ENCODE assay signal across 10 cellular contexts in the genomic region with DNA sequence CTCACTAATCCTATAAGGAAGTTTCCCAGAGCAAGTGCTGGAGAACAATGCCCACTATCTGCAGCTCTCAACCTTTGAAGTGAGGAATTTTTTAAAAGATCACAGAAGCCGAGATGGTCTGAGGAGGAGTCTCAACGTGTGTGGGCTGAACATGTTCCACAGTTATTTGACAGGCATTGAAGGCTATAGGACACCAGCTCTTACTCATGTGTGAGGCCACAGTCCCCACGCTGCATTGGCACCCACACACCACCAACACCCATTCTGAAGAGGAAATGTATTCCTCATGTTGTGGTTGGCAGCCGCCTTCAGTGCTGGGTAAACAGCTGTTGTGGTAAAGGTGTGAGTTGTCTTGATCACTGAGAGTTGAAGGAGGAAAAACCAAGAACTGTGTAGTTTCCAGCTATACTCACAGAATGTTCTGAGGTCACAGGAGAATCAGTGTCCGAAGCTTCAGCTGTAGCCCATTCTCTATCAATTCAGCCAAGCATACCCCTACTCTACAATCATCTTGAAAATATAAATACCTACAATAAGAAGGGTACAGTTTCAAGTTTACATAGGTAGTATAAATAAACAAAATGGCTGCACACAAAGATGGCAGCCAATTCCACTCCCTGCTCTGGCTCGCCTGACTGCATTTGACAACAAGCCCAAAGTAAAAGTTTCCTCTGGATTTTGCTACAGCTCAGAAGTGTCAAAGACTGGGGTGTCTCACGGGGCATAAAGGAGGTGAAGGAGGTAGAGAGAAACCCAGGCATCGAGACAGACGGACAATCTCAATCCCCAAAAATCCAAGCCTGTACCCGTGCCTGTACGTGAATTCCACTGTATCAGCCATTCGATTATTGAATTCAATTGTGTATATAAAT. TPM values are rescaled to one million over a fixed set of nuclear protein-coding genes. Genes with fewer than 3 reads are reported as not detected.
DNase-seq lines count a peak whose midpoint lies in the region; ATAC-seq and TF ChIP-seq lines count a peak whose summit lies in the region.
"Had no signal": no experiment of that assay in that cellular context is flagged by ENCODE, and none has a peak within 500 bp of the region (broad histone marks: within the 10 kb centered on the region; RNA-seq: fewer than 3 reads in every experiment).

No MANE protein-coding gene starts in this region.

- H3K4me3 Mint-ChIP-seq in activated T-helper 17 cell treated with anti-CD3 and anti-CD28 coated beads, Interleukin-2, amount 50 U/mL, for 72 hours, result no peak overlapping the region
- no peak overlapping the region for H3K4me3 Mint-ChIP-seq in osteocyte (ENCODE audit: unreplicated experiment)

- H3K4ac ChIP-seq in IMR-90 (ENCODE audit: low read depth, low read length), result no peak overlapping the region

- no peak overlapping the region for H3K9ac ChIP-seq in IMR-90 (ENCODE audit: low read depth, low read length)

- H3K27ac Mint-ChIP-seq in activated T-helper 17 cell treated with anti-CD3 and anti-CD28 coated beads, Interleukin-2, amount 50 U/mL, for 72 hours, result no peak overlapping the region
- peak overlapping the region; percentile 58 for H3K27ac Mint-ChIP-seq in osteocyte (ENCODE audit: unreplicated experiment)

- no peaks in the 10 kb centered on the region for H3K27me3 Mint-ChIP-seq in activated T-helper 17 cell treated with anti-CD3 and anti-CD28 coated beads, Interleukin-2, amount 50 U/mL, for 72 hours
- H3K27me3 Mint-ChIP-seq in osteocyte (ENCODE audit: unreplicated experiment), result no peaks in the 10 kb centered on the region

- no peaks in the 10 kb centered on the region for H3K36me3 Mint-ChIP-seq in activated T-helper 17 cell treated with anti-CD3 and anti-CD28 coated beads, Interleukin-2, amount 50 U/mL, for 72 hours (ENCODE audit: low read depth)
- H3K36me3 Mint-ChIP-seq in osteocyte (ENCODE audit: unreplicated experiment), result no peaks in the 10 kb centered on the region

- no peak overlapping the region for H4K91ac ChIP-seq in IMR-90 (ENCODE audit: insufficient read depth, low read depth, low read length)

- H2BK5ac ChIP-seq in IMR-90 (ENCODE audit: low read depth, low read length, poor library complexity, severe bottlenecking), result no peak overlapping the region

- H2AK9ac ChIP-seq in IMR-90 (replicated peaks; ENCODE audit: low read depth, low read length, poor library complexity), result no peak overlapping the region

- peaks cover 3% of the 10 kb centered on the region; the same call in 1 of the 2 replicates for H3K9me1 ChIP-seq in IMR-90 (ENCODE audit: insufficient read depth, low read length)

- TF ChIP-seq POLR2A in IMR-90 (IDR thresholded peaks at IDR 0.05; ENCODE audit: low read depth, low read length), result no peak

- no peaks in the 10 kb centered on the region for H3K9me3 ChIP-seq in right atrium auricular region
- no peaks in the 10 kb centered on the region for H3K9me3 ChIP-seq in IMR-90 (ENCODE audit: control insufficient read depth, insufficient read depth, low read length)
- H3K9me3 ChIP-seq in BE2C, result no peaks in the 10 kb centered on the region
- H3K9me3 ChIP-seq: A549, neutrophil had no signal

- CTCF ChIA-PET in IMR-90 (lab: Yijun Ruan, JAX), result no interaction called here

- TF ChIP-seq CTCF in right atrium auricular region (IDR thresholded peaks at IDR 0.05), result no peak
- TF ChIP-seq CTCF in IMR-90 (conservative IDR thresholded peaks at IDR 0.05; ENCODE audit: low read depth, low read length), result no peak
- TF ChIP-seq CTCF in osteocyte (IDR thresholded peaks at IDR 0.05), result no peak
- TF ChIP-seq CTCF in BE2C (IDR thresholded peaks at IDR 0.05; ENCODE audit: low read depth, low read length), result no peak

- no peak overlapping the region for H3K18ac ChIP-seq in IMR-90 (ENCODE audit: low read depth, low read length)

- H2BK15ac ChIP-seq in IMR-90 (ENCODE audit: low read depth, low read length), result no peak overlapping the region

- H3K14ac ChIP-seq in IMR-90 (replicated peaks; ENCODE audit: low read depth, low read length), result no peak overlapping the region

- H3K9me3 Mint-ChIP-seq in activated T-helper 17 cell treated with anti-CD3 and anti-CD28 coated beads, Interleukin-2, amount 50 U/mL, for 72 hours, result peaks cover 5% of the 10 kb centered on the region
- no peaks in the 10 kb centered on the region for H3K9me3 Mint-ChIP-seq in osteocyte (ENCODE audit: unreplicated experiment)

- TF ChIP-seq RAD21 in IMR-90 (IDR thresholded peaks at IDR 0.05; ENCODE audit: low read length), result no peak

- no peak overlapping the region for H4K8ac ChIP-seq in IMR-90 (ENCODE audit: low read depth in 2 of 2, low read length in 2 of 2)

- POLR2A ChIA-PET in IMR-90 (lab: Charles Lee; ENCODE audit: unreplicated experiment), result no interaction called here

- peak overlapping the region; percentile 54 for H2AFZ ChIP-seq in IMR-90 (replicated peaks; ENCODE audit: low read length, poor library complexity)

- H3K36me3 ChIP-seq in right atrium auricular region (no peaks in the 10 kb centered on the region), IMR-90 (ENCODE audit: control insufficient read depth, insufficient read depth, low read length) (no peaks in the 10 kb centered on the region), BE2C (no peaks in the 10 kb centered on the region)
- H3K36me3 ChIP-seq: neutrophil had no signal

- H3K79me1 ChIP-seq in IMR-90 (ENCODE audit: low read depth in 1 of 2, low read length in 2 of 2), result no peaks in the 10 kb centered on the region

- WGBS in IMR-90 (ENCODE audit: extremely low coverage in 2 of 2, insufficient read length in 1 of 2), 2 experiments, result 20% methylated on average over 1 of the region's 12 CpGs; no CpG with 5 or more reads in 1 of the 2 experiments

- no peak overlapping the region for H2BK120ac ChIP-seq in IMR-90 (ENCODE audit: low read depth, low read length)

- peak; percentile 26 for ATAC-seq in Right ventricle myocardium superior (ENCODE audit: poor library complexity)
- ATAC-seq in IMR-90 (ENCODE audit: low read depth), result no peak
- ATAC-seq in activated T-helper 17 cell treated with anti-CD3 and anti-CD28 coated beads, Interleukin-2, amount 50 U/mL, for 72 hours (replicated peaks), result peak; percentile 94
- ATAC-seq: A549 had no signal

- intact Hi-C loops in Right ventricle myocardium superior (cut with DNase I) (no loop called here), IMR-90 (cut with micrococcal nuclease) (loop anchor here (10.0 kb wide), 1 partner anchor 61 kb away; no protein-coding TSS in a partner anchor)

- H4K20me1 ChIP-seq in IMR-90 (ENCODE audit: insufficient read depth, low read length), result no peaks in the 10 kb centered on the region

- H2AK5ac ChIP-seq in IMR-90 (ENCODE audit: low read depth, low read length), result no peak overlapping the region

- in situ Hi-C loops in IMR-90 (cut with MboI; ENCODE audit: low sequenced_read_pairs), result no loop called here

- no peak overlapping the region for H4K5ac ChIP-seq in IMR-90 (ENCODE audit: low read depth, low read length)

- H3K27me3 ChIP-seq in right atrium auricular region (no peaks in the 10 kb centered on the region), IMR-90 (ENCODE audit: control insufficient read depth, insufficient read depth, low read length) (no peaks in the 10 kb centered on the region), BE2C (no peaks in the 10 kb centered on the region)
- H3K27me3 ChIP-seq: neutrophil had no signal

- H2BK20ac ChIP-seq in IMR-90 (ENCODE audit: low read depth, low read length), result no peak overlapping the region

- dilution Hi-C loops in IMR-90 (cut with HindIII; ENCODE audit: low sequenced_read_pairs, unreplicated experiment), result no loop called here

- H3K27ac ChIP-seq in right atrium auricular region, result no peak overlapping the region
- H3K27ac ChIP-seq in IMR-90 (ENCODE audit: insufficient read depth, low read length), result no peak overlapping the region
- H3K27ac ChIP-seq: A549, neutrophil had no signal

- no TSS peak for BruUV-seq in IMR-90 (replicated peaks; lab: Mats Ljungman, UMichigan)

- H3K4me1 ChIP-seq in right atrium auricular region (no peaks in the 10 kb centered on the region), IMR-90 (ENCODE audit: control insufficient read depth, insufficient read depth, low read length) (no peaks in the 10 kb centered on the region), BE2C (no peaks in the 10 kb centered on the region)
- H3K4me1 ChIP-seq: A549 had no signal

- H3K23ac ChIP-seq in IMR-90 (ENCODE audit: low read depth, low read length), result no peak overlapping the region

- H3K4me1 Mint-ChIP-seq in activated T-helper 17 cell treated with anti-CD3 and anti-CD28 coated beads, Interleukin-2, amount 50 U/mL, for 72 hours, result peaks cover 37% of the 10 kb centered on the region
- H3K4me1 Mint-ChIP-seq in osteocyte (ENCODE audit: unreplicated experiment), result peaks cover 12% of the 10 kb centered on the region

- H3K4me3 ChIP-seq in right atrium auricular region (no peak overlapping the region), IMR-90 (ENCODE audit: insufficient read depth, low read depth, low read length) (no peak overlapping the region), BE2C (ENCODE audit: low read depth, low read length) (no peak overlapping the region)
- H3K4me3 ChIP-seq: A549 had no signal

- no peak for DNase-seq in Right ventricle myocardium superior
- no peak for DNase-seq in right atrium auricular region (ENCODE audit: low spot score)
- no peak for DNase-seq in IMR-90
- no peak for DNase-seq in osteocyte (ENCODE audit: extremely low spot score, unreplicated experiment)
- DNase-seq in BE2C, result no peak
- DNase-seq in kidney glomerular epithelial cell (lab: John Stamatoyannopoulos, UW), result no peak
- no peak for DNase-seq in RKO (ENCODE audit: low spot score)

- no peak overlapping the region for H3K4me2 ChIP-seq in IMR-90 (ENCODE audit: low read depth, low read length)
- H3K4me2 ChIP-seq: A549 had no signal

- H3K56ac ChIP-seq in IMR-90 (ENCODE audit: extremely low read depth, insufficient read depth, low read length), result no peak overlapping the region

TF ChIP-seq in IMR-90, 13 proteins besides CTCF, POLR2A, EP300 and RAD21 (continues in another document):
- TF ChIP-seq SMC3 (IDR thresholded peaks at IDR 0.05; ENCODE audit: low read depth, low read length), result no peak

RNA-seq across cellular contexts. Expression of gene CD226, which starts 12.1 kb away (rescaled TPM):
- total RNA-seq in Right ventricle myocardium superior (0.94 TPM), right atrium auricular region (1 to 10 TPM in 1 of 2 donors, under 1 TPM in 1; 0.22 to 1.3 TPM), IMR-90 (2012; rRNA removed) (under 0.01 and 1.1 TPM in 2 replicates), osteocyte (0.46 and 0.81 TPM in 2 replicates)
- polyA plus RNA-seq in IMR-90 (2012; rRNA removed), result 0.07 and 0.29 TPM in 2 replicates
- polyA plus RNA-seq in IMR-90 (2012; cell fraction: cytosol; rRNA removed), result 0.03 and 0.26 TPM in 2 replicates
- 0.15 and 0.55 TPM in 2 replicates for polyA plus RNA-seq in IMR-90 (2012; cell fraction: nucleus; rRNA removed; ENCODE audit: low replicate concordance)
- 100 to 1,000 TPM; 136 to 146 TPM for total RNA-seq in activated T-helper 17 cell treated with anti-CD3 and anti-CD28 coated beads, Interleukin-2, amount 50 U/mL, for 72 hours
- 1.4 TPM for polyA plus RNA-seq in BE2C (2012; ENCODE audit: insufficient read depth, insufficient read length, low read depth)

Comparison
In these comparisons a context has a peak if more than half of its experiments do, and no peak if none do; other contexts are left out.
1. RNA of gene CD226, which starts 12.1 kb away (total RNA-seq): 136 to 146 TPM in activated T-helper 17 cell treated with anti-CD3 and anti-CD28 coated beads, Interleukin-2, amount 50 U/mL, for 72 hours; 0.22 to 1.3 TPM in right atrium auricular region, under 0.01 to 1.1 TPM in IMR-90, 0.94 TPM in Right ventricle myocardium superior (single experiment) and 0.46 to 0.81 TPM in osteocyte; every median in the first group is over 10 times any median in the second.